Comparison of ENCODE assay signal across 22 cellular contexts in genomic region chr12:125090437-125090836, GRCh38.
"Had no signal": no experiment of that assay in that cellular context is flagged by ENCODE, and none has a peak within 500 bp of the region (broad histone marks: within the 10 kb centered on the region; RNA-seq: fewer than 3 reads in every experiment).

No MANE protein-coding gene starts in this region.

- H3K4me1 ChIP-seq: gastrocnemius medialis had no signal

- ATAC-seq: gastrocnemius medialis, heart right ventricle, left cardiac atrium, left lung, left ventricle myocardium superior, lower lobe of right lung had no signal

- DNase-seq: dermis blood vessel endothelial cell; dorsolateral prefrontal cortex; effector CD4-positive, alpha-beta T cell; effector memory CD4-positive, alpha-beta T cell; foreskin melanocyte; gastrocnemius medialis; glutamatergic neuron; head of caudate nucleus; heart right ventricle; hippocampal formation; left cardiac atrium; left lung; left ventricle myocardium superior; lower lobe of right lung; mesendoderm; midbrain had no signal

- H3K9me3 ChIP-seq: esophagus muscularis mucosa, gastrocnemius medialis, heart right ventricle, left lung, lower lobe of right lung had no signal

- H3K27ac ChIP-seq: coronary artery, esophagus muscularis mucosa, gastrocnemius medialis, heart right ventricle, left lung, lower lobe of right lung had no signal

- H3K4me3 ChIP-seq: coronary artery, dorsolateral prefrontal cortex, esophagus muscularis mucosa, gastrocnemius medialis, heart right ventricle, left lung, lower lobe of right lung had no signal

- FAIRE-seq: colon, endothelial cell of umbilical vein, islet of Langerhans, keratinocyte had no signal

- H3K27me3 ChIP-seq: dorsolateral prefrontal cortex, esophagus muscularis mucosa, gastrocnemius medialis, heart right ventricle, left lung had no signal
